Comparison of ENCODE assay signal across 9 cellular contexts in genomic region chr4:168634276-168634802, GRCh38.
DNase-seq lines count a peak whose midpoint lies in the region; ATAC-seq and TF ChIP-seq lines count a peak whose summit lies in the region.
"Had no signal": no experiment of that assay in that cellular context is flagged by ENCODE, and none has a peak within 500 bp of the region (broad histone marks: within the 10 kb centered on the region; RNA-seq: fewer than 3 reads in every experiment).

No MANE protein-coding gene starts in this region.

- peaks cover 14% of the 10 kb centered on the region for H3K4me1 ChIP-seq in body of pancreas

- ATAC-seq in effector memory CD8-positive, alpha-beta T cell (replicated peaks) = peak; percentile 24
- no peak for ATAC-seq in body of pancreas

- H3K4me3 Mint-ChIP-seq in effector memory CD8-positive, alpha-beta T cell = no peak overlapping the region
- H3K4me3 Mint-ChIP-seq in osteocyte (ENCODE audit: unreplicated experiment) = peak overlapping the region; percentile 96

- in situ Hi-C loops in Caki2 (cut with HindIII; ENCODE audit: low pct_unique_long_range_greater_than_20kb, low sequenced_read_pairs) = no loop called here

- no peak for TF ChIP-seq POLR2A in body of pancreas (IDR thresholded peaks at IDR 0.05)

- H3K27ac ChIP-seq in body of pancreas = no peak overlapping the region
- H3K27ac ChIP-seq: HL-60 had no signal

- H3K27me3 ChIP-seq in body of pancreas = no peaks in the 10 kb centered on the region

- H3K9me3 Mint-ChIP-seq in effector memory CD8-positive, alpha-beta T cell = no peaks in the 10 kb centered on the region
- H3K9me3 Mint-ChIP-seq in osteocyte (ENCODE audit: unreplicated experiment) = no peaks in the 10 kb centered on the region

- peaks cover 0 to 5% of the 10 kb centered on the region in 2 donors for H3K4me1 Mint-ChIP-seq in effector memory CD8-positive, alpha-beta T cell (ENCODE audit: low read depth in 2 of 2)
- H3K4me1 Mint-ChIP-seq in osteocyte (ENCODE audit: unreplicated experiment) = peaks cover 69% of the 10 kb centered on the region

- H3K9me3 ChIP-seq in body of pancreas = no peaks in the 10 kb centered on the region

- no peaks in the 10 kb centered on the region for H3K36me3 Mint-ChIP-seq in effector memory CD8-positive, alpha-beta T cell (ENCODE audit: insufficient read depth)
- peaks cover 4% of the 10 kb centered on the region for H3K36me3 Mint-ChIP-seq in osteocyte (ENCODE audit: unreplicated experiment)

- no peaks in the 10 kb centered on the region for H3K36me3 ChIP-seq in body of pancreas (replicated peaks in 1 of 2; ENCODE audit: insufficient read depth in 1 of 2, low read depth in 2 of 2)

- H3K27ac Mint-ChIP-seq in effector memory CD8-positive, alpha-beta T cell = no peak overlapping the region
- peak overlapping the region; percentile 99 for H3K27ac Mint-ChIP-seq in osteocyte (ENCODE audit: unreplicated experiment)

- 49 to 57% methylated on average over 11 of the region's 11 CpGs for WGBS in body of pancreas, 2 donors

- no peak overlapping the region for H3K4me3 ChIP-seq in body of pancreas

- DNase-seq in Caki2 (ENCODE audit: low read depth) (peak; percentile 96), NCI-H1048 (lab: John Stamatoyannopoulos, UW) (peak; percentile 43), osteocyte (ENCODE audit: extremely low spot score, unreplicated experiment) (peak; percentile 91), cerebellar cortex (ENCODE audit: low spot score) (no peak), cerebellum (ENCODE audit: low spot score) (no peak), body of pancreas (no peak)
- DNase-seq in effector memory CD8-positive, alpha-beta T cell = no peak
- DNase-seq in stimulated activated naive CD4-positive, alpha-beta T cell treated with Interleukin-2 at 50 U/mL for 16 hours (lab: John Stamatoyannopoulos, UW) = no peak

- intact Hi-C loops in body of pancreas (cut with DNase I) = no loop called here

- H3K27me3 Mint-ChIP-seq in effector memory CD8-positive, alpha-beta T cell = peaks cover 55 to 76% of the 10 kb centered on the region in 2 donors
- H3K27me3 Mint-ChIP-seq in osteocyte (ENCODE audit: unreplicated experiment) = no peaks in the 10 kb centered on the region

- TF ChIP-seq CTCF in osteocyte (IDR thresholded peaks at IDR 0.05) (no peak), body of pancreas (IDR thresholded peaks at IDR 0.05) (no peak)

Comparison
In these comparisons a context has a peak if more than half of its experiments do, and no peak if none do; other contexts are left out.
1. DNase-seq: peak in Caki2 (single experiment), NCI-H1048 (single experiment) and osteocyte (single experiment); none in effector memory CD8-positive, alpha-beta T cell (0 of 3), cerebellar cortex (single experiment), cerebellum (single experiment), body of pancreas (0 of 4) and stimulated activated naive CD4-positive, alpha-beta T cell treated with Interleukin-2 at 50 U/mL for 16 hours (single experiment).